ENCODE assay signal across 24 cellular contexts in the genomic region with DNA sequence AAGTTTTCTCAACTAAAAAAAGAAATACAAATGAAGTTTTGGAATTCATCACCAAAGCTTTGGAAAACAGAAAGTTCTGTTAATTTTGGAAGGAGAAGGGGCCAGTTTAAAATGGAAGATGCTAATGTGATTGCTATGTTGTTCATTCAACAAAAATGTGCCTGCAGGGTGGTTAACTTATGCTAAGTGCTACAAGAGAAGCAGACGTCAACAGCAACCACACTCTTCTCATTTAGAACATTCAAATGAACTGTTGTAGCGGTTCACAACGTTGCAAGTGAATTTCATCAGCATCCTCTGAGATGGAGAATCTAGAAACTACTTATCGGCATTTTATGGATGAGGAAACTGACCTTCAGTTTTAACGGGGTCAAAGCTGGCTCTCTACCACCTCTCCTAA.
DNase-seq lines count a peak whose midpoint lies in the region; ATAC-seq, FAIRE-seq and TF ChIP-seq lines count a peak whose summit lies in the region.
"Had no signal": no experiment of that assay in that cellular context is flagged by ENCODE, and none has a peak within 500 bp of the region (broad histone marks: within the 10 kb centered on the region; RNA-seq: fewer than 3 reads in every experiment).

No MANE protein-coding gene starts in this region.

- H2BK5ac ChIP-seq in H1 (ENCODE audit: low read depth, low read length) (no peak overlapping the region), mesendoderm (ENCODE audit: low read length) (no peak overlapping the region)

- H3K9me3 ChIP-seq in H1 (ENCODE audit: insufficient read depth in 2 of 2, low read depth in 1 of 2, low read length in 1 of 2) (no peaks in the 10 kb centered on the region), tibial artery (no peaks in the 10 kb centered on the region)
- H3K9me3 ChIP-seq: A549, HAP-1 had no signal

- H3K4me3 Mint-ChIP-seq in chondrocyte (ENCODE audit: unreplicated experiment) = no peak overlapping the region
- H3K4me3 Mint-ChIP-seq: B cell; CD4-positive, CD25-positive, alpha-beta regulatory T cell; CD8-positive, alpha-beta memory T cell had no signal

- TF ChIP-seq EP300 in H1 (IDR thresholded peaks at IDR 0.05; ENCODE audit: borderline replicate concordance in 1 of 2, low read depth in 2 of 2, low read length in 2 of 2) = no peak

- H3K23ac ChIP-seq in H1 (ENCODE audit: insufficient read length) (no peak overlapping the region), mesendoderm (ENCODE audit: low read length) (no peak overlapping the region)

- TF ChIP-seq RAD21 in H1 (IDR thresholded peaks at IDR 0.05 in 1 of 2, conservative IDR thresholded peaks at IDR 0.05 in 1 of 2; ENCODE audit: low read depth in 2 of 2, low read length in 2 of 2) = no peak

- no peak overlapping the region for H2AFZ ChIP-seq in H1 (ENCODE audit: low read length)

- POLR2A ChIA-PET in H1 (lab: Charles Lee; ENCODE audit: partially characterized antibody) = interaction anchor here (0.6 to 1.2 kb wide), 2 partner anchors 11 to 58 kb away, joined by 3 read pairs; no protein-coding TSS in a partner anchor

- no peak for FAIRE-seq in H1 (lab: Jason Lieb, UNC)
- FAIRE-seq: A549, G401.6, GM12891, GM18507 had no signal

- H3K4me1 ChIP-seq in H1 (replicated peaks in 1 of 4; ENCODE audit: control insufficient read depth in 3 of 4, insufficient read depth in 4 of 4, low read length in 3 of 4) = peaks cover 0 to 12% (median 2%) of the 10 kb centered on the region in 4 experiments; a peak in 2 of 7 replicates
- peaks cover 7% of the 10 kb centered on the region for H3K4me1 ChIP-seq in mesendoderm (ENCODE audit: control insufficient read depth, low read depth, low read length)
- peaks cover 0 to 5% (median 0%) of the 10 kb centered on the region in 4 donors for H3K4me1 ChIP-seq in tibial artery
- H3K4me1 ChIP-seq: A549 had no signal

- H3K9ac ChIP-seq in H1 (replicated peaks in 1 of 4; ENCODE audit: extremely low read depth in 1 of 4, low read depth in 3 of 4, low read length in 3 of 4) = no peak overlapping the region
- H3K9ac ChIP-seq in mesendoderm (ENCODE audit: low read length) = no peak overlapping the region

- H3K36me3 ChIP-seq in H1 (ENCODE audit: control insufficient read depth in 2 of 4, insufficient read depth in 4 of 4, low read length in 3 of 4) (no peaks in the 10 kb centered on the region; a peak in 1 of 8 replicates), mesendoderm (ENCODE audit: control insufficient read depth, insufficient read depth, low read length) (no peaks in the 10 kb centered on the region), tibial artery (no peaks in the 10 kb centered on the region)
- H3K36me3 ChIP-seq: HAP-1 had no signal

- TF ChIP-seq CTCF in AG10803 (conservative IDR thresholded peaks at IDR 0.05; ENCODE audit: low read length) (no peak), H1 (IDR thresholded peaks at IDR 0.05; ENCODE audit: control extremely low read depth in 1 of 3, insufficient read depth in 1 of 3, low read depth in 1 of 3, low read length in 3 of 3) (no peak), tibial artery (IDR thresholded peaks at IDR 0.05) (no peak), chondrocyte (IDR thresholded peaks at IDR 0.05) (no peak), omental fat pad (IDR thresholded peaks at IDR 0.05) (no peak)

- intact Hi-C loops in tibial artery (cut with DNase I; ENCODE audit: low total_unique reads) = no loop called here

- H3K9me3 Mint-ChIP-seq in chondrocyte (ENCODE audit: low read depth) = peaks cover 9% of the 10 kb centered on the region
- H3K9me3 Mint-ChIP-seq: CD8-positive, alpha-beta memory T cell had no signal

- H3K4ac ChIP-seq in H1 (replicated peaks; ENCODE audit: insufficient read length, low read depth, low read length) (no peak overlapping the region), mesendoderm (ENCODE audit: low read depth, low read length) (no peak overlapping the region)

- H3K23me2 ChIP-seq in H1 (ENCODE audit: low read depth, low read length) = no peaks in the 10 kb centered on the region; the same call in 1 of the 2 replicates

- H4K5ac ChIP-seq in H1 (ENCODE audit: insufficient read length, low read depth, low read length) (no peak overlapping the region), mesendoderm (ENCODE audit: low read length) (no peak overlapping the region)

- peak; percentile 46 for DNase-seq in AG10803 (ENCODE audit: low read depth)
- peak; percentile 2 for DNase-seq in NCI-H460 (ENCODE audit: extremely low read depth, low read depth)
- no peak for DNase-seq in H1 (ENCODE audit: low read depth in 1 of 2, low spot score in 2 of 2)
- peak; percentile 82 for DNase-seq in mesendoderm
- DNase-seq in tibial artery = no peak
- no peak for DNase-seq in chondrocyte (ENCODE audit: low spot score)
- DNase-seq in omental fat pad (ENCODE audit: low spot score) = no peak
- DNase-seq: C1 segment of cervical spinal cord; CD4-positive, CD25-positive, alpha-beta regulatory T cell; CD8-positive, alpha-beta memory T cell; COR-L47; DMS 273 treated with DMSO at 0.1 percent for 48 hours; DMS53; DND-41; IMR-90; KBM-7 had no signal

- H3K79me2 ChIP-seq in H1 (ENCODE audit: control insufficient read depth in 1 of 2, insufficient read depth in 2 of 2, low read length in 2 of 2) (no peaks in the 10 kb centered on the region), mesendoderm (ENCODE audit: control insufficient read depth, insufficient read depth, low read length) (no peaks in the 10 kb centered on the region)

- H3K36me3 Mint-ChIP-seq in chondrocyte (ENCODE audit: low read depth) = no peaks in the 10 kb centered on the region
- H3K36me3 Mint-ChIP-seq: CD4-positive, CD25-positive, alpha-beta regulatory T cell; CD8-positive, alpha-beta memory T cell had no signal

- H4K20me1 ChIP-seq in H1 (replicated peaks in 1 of 2; ENCODE audit: control insufficient read depth in 1 of 2, insufficient read depth in 2 of 2, low read length in 2 of 2) = no peaks in the 10 kb centered on the region

- H3K14ac ChIP-seq in H1 (ENCODE audit: insufficient read length) = no peak overlapping the region

- H3K79me1 ChIP-seq in H1 (ENCODE audit: low read depth, low read length) (no peaks in the 10 kb centered on the region), mesendoderm (ENCODE audit: low read length) (no peaks in the 10 kb centered on the region)

- peak overlapping the region; percentile 40; the same call in 1 of the 2 replicates for H2BK12ac ChIP-seq in H1 (ENCODE audit: low read depth, low read length)

- H3K27me3 ChIP-seq in H1 (replicated peaks in 1 of 4; ENCODE audit: control insufficient read depth in 3 of 4, extremely low read depth in 1 of 4, insufficient read depth in 3 of 4, low read length in 3 of 4) (no peaks in the 10 kb centered on the region), mesendoderm (ENCODE audit: insufficient read depth, low read length, poor library complexity) (no peaks in the 10 kb centered on the region), tibial artery (no peaks in the 10 kb centered on the region)

- H2BK120ac ChIP-seq in H1 (replicated peaks; ENCODE audit: low read depth, low read length) (no peak overlapping the region), mesendoderm (ENCODE audit: low read depth, low read length) (no peak overlapping the region)

- peaks cover 18% of the 10 kb centered on the region for H3K4me1 Mint-ChIP-seq in chondrocyte (ENCODE audit: low read depth)
- H3K4me1 Mint-ChIP-seq: B cell; CD4-positive, CD25-positive, alpha-beta regulatory T cell; CD8-positive, alpha-beta memory T cell had no signal

- H2BK15ac ChIP-seq in H1 (ENCODE audit: low read length) = no peak overlapping the region
- H2BK15ac ChIP-seq in mesendoderm (replicated peaks; ENCODE audit: low read depth) = peak overlapping the region; percentile 25

- H4K91ac ChIP-seq in H1 (replicated peaks; ENCODE audit: insufficient read length, low read length) = no peak overlapping the region

- 55% methylated on average over 5 of the region's 5 CpGs; no CpG with 5 or more reads in 1 of the 2 experiments for WGBS in H1 (ENCODE audit: extremely low coverage in 1 of 2, insufficient coverage in 1 of 2, insufficient read length in 1 of 2, insufficient replicate concordance in 2 of 2, low coverage in 1 of 2, low lambda C conversion rate in 2 of 2, missing lambda C conversion rate in 1 of 2), 2 experiments
- WGBS in mesendoderm (ENCODE audit: extremely low coverage, insufficient coverage, low lambda C conversion rate) = no CpG with 5 or more reads among the region's 5 CpGs

- H3K56ac ChIP-seq in H1 (replicated peaks; ENCODE audit: insufficient read length, low read depth, low read length) (no peak overlapping the region), mesendoderm (ENCODE audit: low read length) (no peak overlapping the region)

- H2AK5ac ChIP-seq in H1 (ENCODE audit: low read depth, low read length) (no peak overlapping the region), mesendoderm (ENCODE audit: low read length) (no peak overlapping the region)

- TF ChIP-seq POLR2A in H1 (IDR thresholded peaks at IDR 0.05; ENCODE audit: control extremely low read depth in 1 of 2, low read depth in 2 of 2, low read length in 2 of 2) = no peak

- H3K4me2 ChIP-seq in H1 (ENCODE audit: insufficient read depth in 1 of 2, low read depth in 2 of 2, low read length in 2 of 2) (no peak overlapping the region), mesendoderm (ENCODE audit: low read length) (no peak overlapping the region)
- H3K4me2 ChIP-seq: A549 had no signal

- no peaks in the 10 kb centered on the region for H3K27me3 Mint-ChIP-seq in chondrocyte (ENCODE audit: low read depth)

- H4K8ac ChIP-seq in H1 (ENCODE audit: extremely low read depth, insufficient read depth, low read length) (no peak overlapping the region), mesendoderm (ENCODE audit: low read depth, low read length) (no peak overlapping the region)

- H3K27ac ChIP-seq in H1 (ENCODE audit: low read depth, low read length) (no peak overlapping the region), mesendoderm (ENCODE audit: low read depth, low read length) (peak overlapping the region; percentile 60), tibial artery (no peak overlapping the region)
- H3K27ac ChIP-seq: 22Rv1, A549, HL-60 had no signal

- ATAC-seq in omental fat pad (ENCODE audit: low FRiP score) = no peak
- ATAC-seq: A549 had no signal

- 0 out of 2 replicates have a peak overlapping the region, but pooled peaks have one; percentile 11 for H2BK20ac ChIP-seq in H1 (ENCODE audit: low read length)

- no peak overlapping the region for H3K18ac ChIP-seq in H1 (ENCODE audit: extremely low read depth, low read length)
- H3K18ac ChIP-seq in mesendoderm (ENCODE audit: low read length) = peak overlapping the region; percentile 75

- H3K27ac Mint-ChIP-seq in chondrocyte (ENCODE audit: unreplicated experiment) = no peak overlapping the region
- H3K27ac Mint-ChIP-seq: B cell; CD4-positive, CD25-positive, alpha-beta regulatory T cell; CD8-positive, alpha-beta memory T cell had no signal

- CTCF ChIA-PET in H1 (lab: Charles Lee; ENCODE audit: partially characterized antibody) = interaction anchor here (0.9 to 1.1 kb wide), 3 partner anchors 12 to 218 kb away, joined by 3 to 4 read pairs (median 3); no protein-coding TSS in a partner anchor

- H3K4me3 ChIP-seq in AG10803 (ENCODE audit: low read length) = no peak overlapping the region
- H3K4me3 ChIP-seq in H1 (ENCODE audit: extremely low read depth in 1 of 4, insufficient read depth in 2 of 4, low read depth in 3 of 4, low read length in 4 of 4) = no peak overlapping the region
- no peak overlapping the region for H3K4me3 ChIP-seq in mesendoderm (ENCODE audit: low read length)
- H3K4me3 ChIP-seq in tibial artery = no peak overlapping the region
- H3K4me3 ChIP-seq: A549, HAP-1 had no signal

Comparison
In these comparisons a context has a peak if more than half of its experiments do, and no peak if none do; other contexts are left out.
1. DNase-seq: peak in AG10803 (single experiment), NCI-H460 (single experiment) and mesendoderm (single experiment); none in H1 (0 of 2), tibial artery (0 of 2), chondrocyte (single experiment) and omental fat pad (single experiment).